ENCODE assay signal across 1 cellular context in genomic region chr2:94872088-94872618, GRCh38.
TF ChIP-seq lines count a peak whose summit lies in the region.

No MANE protein-coding gene starts in this region.

TF ChIP-seq in GM23338, 12 proteins besides CTCF, POLR2A, EP300 and RAD21:
- TF ChIP-seq ZNF462 (CRISPR knock-in tag; IDR thresholded peaks at IDR 0.05) = no peak
- no peak for TF ChIP-seq NANOG (IDR thresholded peaks at IDR 0.05; ENCODE audit: borderline replicate concordance)
- no peak for TF ChIP-seq POLR2AphosphoS5 (IDR thresholded peaks at IDR 0.05; ENCODE audit: low read depth)
- no peak for TF ChIP-seq ETS1 (IDR thresholded peaks at IDR 0.05)
- TF ChIP-seq REST (IDR thresholded peaks at IDR 0.05; ENCODE audit: unreplicated experiment) = no peak
- no peak for TF ChIP-seq JUNB (IDR thresholded peaks at IDR 0.05; ENCODE audit: unreplicated experiment)
- TF ChIP-seq EZH2 (IDR thresholded peaks at IDR 0.05; ENCODE audit: low read depth, unreplicated experiment) = no peak
- no peak for TF ChIP-seq STAT1 (IDR thresholded peaks at IDR 0.05; ENCODE audit: unreplicated experiment)
- no peak for TF ChIP-seq ZNF114 (CRISPR knock-in tag; IDR thresholded peaks at IDR 0.05)
